20 cellular contexts compared by ENCODE assay signal in genomic region chr2:20991031-20991430, GRCh38. TPM values are rescaled to one million over a fixed set of nuclear protein-coding genes. Genes with fewer than 3 reads are reported as not detected.
DNase-seq lines count a peak whose midpoint lies in the region; ATAC-seq and TF ChIP-seq lines count a peak whose summit lies in the region.
"Had no signal": no experiment of that assay in that cellular context is flagged by ENCODE, and none has a peak within 500 bp of the region (broad histone marks: within the 10 kb centered on the region; RNA-seq: fewer than 3 reads in every experiment).

No MANE protein-coding gene starts in this region.

- no peaks in the 10 kb centered on the region for H3K27me3 ChIP-seq in sigmoid colon
- H3K27me3 ChIP-seq: BE2C had no signal

- 68 to 82% methylated on average over 7 of the region's 7 CpGs for WGBS in sigmoid colon, 2 donors

- peaks cover 30% of the 10 kb centered on the region for H3K27me3 Mint-ChIP-seq in central memory CD8-positive, alpha-beta T cell
- H3K27me3 Mint-ChIP-seq: CD4-positive, alpha-beta T cell had no signal

- TF ChIP-seq POLR2A in sigmoid colon (IDR thresholded peaks at IDR 0.05): no peak

- peak overlapping the region; percentile 70 to 84 (median 77) for H3K27ac ChIP-seq in sigmoid colon
- H3K27ac ChIP-seq: SJCRH30 had no signal

- intact Hi-C loops in sigmoid colon (cut with DNase I): no loop called here

- peak; percentile 40 for DNase-seq in ELF-1 (ENCODE audit: low read depth, low spot score)
- no peak for DNase-seq in central memory CD8-positive, alpha-beta T cell (ENCODE audit: low spot score in 2 of 2)
- DNase-seq in islet precursor cell: peak; percentile 58
- no peak for DNase-seq in sigmoid colon
- no peak for DNase-seq in mesenteric fat pad (ENCODE audit: low spot score)
- DNase-seq in activated effector memory CD4-positive, alpha-beta T cell treated with Interleukin-2 at 50 U/mL for 16 hours: no peak
- DNase-seq in globus pallidus (ENCODE audit: low spot score): no peak
- DNase-seq: BE2C; Caco-2; CD4-positive, alpha-beta T cell; DMS 273 treated with DMSO at 0.1 percent for 48 hours; DMS79 treated with DMSO at 0.1 percent for 48 hours; IMR-90; NCI-H1105; NCI-H2029 treated with DMSO at 0.1 percent for 48 hours; OCI-M1; SJCRH30 had no signal

- H3K4me1 Mint-ChIP-seq in central memory CD8-positive, alpha-beta T cell: no peaks in the 10 kb centered on the region

- no peaks in the 10 kb centered on the region for H3K9me3 Mint-ChIP-seq in central memory CD8-positive, alpha-beta T cell
- H3K9me3 Mint-ChIP-seq: CD4-positive, alpha-beta T cell had no signal

- TF ChIP-seq CTCF in sigmoid colon (IDR thresholded peaks at IDR 0.05): no peak

- no peak overlapping the region for H3K4me3 Mint-ChIP-seq in central memory CD8-positive, alpha-beta T cell
- H3K4me3 Mint-ChIP-seq: CD4-positive, alpha-beta T cell had no signal

- H3K27ac Mint-ChIP-seq in central memory CD8-positive, alpha-beta T cell (ENCODE audit: low read depth): peak overlapping the region; percentile 12
- H3K27ac Mint-ChIP-seq: CD4-positive, alpha-beta T cell had no signal

- H3K36me3 ChIP-seq in sigmoid colon: no peaks in the 10 kb centered on the region
- H3K36me3 ChIP-seq: BE2C, SJCRH30 had no signal

- H3K4me1 ChIP-seq in sigmoid colon: peaks cover 0 to 72% (median 57%) of the 10 kb centered on the region in 4 donors
- H3K4me1 ChIP-seq: BE2C, Caco-2, SJCRH30 had no signal

- H3K36me3 Mint-ChIP-seq in central memory CD8-positive, alpha-beta T cell (ENCODE audit: insufficient read depth): peaks cover 2% of the 10 kb centered on the region

- ATAC-seq in central memory CD8-positive, alpha-beta T cell (replicated peaks; ENCODE audit: extremely low read depth, poor library complexity, severe bottlenecking): no peak
- no peak for ATAC-seq in GM19467 (IDR thresholded peaks at IDR 0.05; ENCODE audit: unreplicated experiment)

- H3K9me3 ChIP-seq in sigmoid colon: no peaks in the 10 kb centered on the region
- H3K9me3 ChIP-seq: BE2C, Caco-2, SJCRH30 had no signal

- H3K4me3 ChIP-seq in sigmoid colon: no peak overlapping the region
- H3K4me3 ChIP-seq: SJCRH30 had no signal

- no peak for TF ChIP-seq EP300 in sigmoid colon (IDR thresholded peaks at IDR 0.05)

RNA-seq across cellular contexts. Expression of gene APOB, which starts 52.8 kb away (rescaled TPM):
- 1 to 10 TPM in 3 of 4 donors, under 1 TPM in 1; 0.16 to 3.6 (median 1.7) TPM for total RNA-seq in sigmoid colon
- under 1 TPM in 2 of 3 donors, not detected in 1; under 0.01 to 0.12 TPM for polyA plus RNA-seq in sigmoid colon
- total RNA-seq in mesenteric fat pad: 8.5 TPM
- total RNA-seq: A673; CD4-positive, alpha-beta T cell; H4 had no signal
- polyA plus RNA-seq: IMR-90 had no signal

Comparison
In these comparisons a context has a peak if more than half of its experiments do, and no peak if none do; other contexts are left out.
1. DNase-seq: peak in ELF-1 (single experiment) and islet precursor cell (single experiment); none in central memory CD8-positive, alpha-beta T cell (0 of 2), sigmoid colon (single experiment), mesenteric fat pad (single experiment), activated effector memory CD4-positive, alpha-beta T cell treated with Interleukin-2 at 50 U/mL for 16 hours (single experiment) and globus pallidus (single experiment).